ENCODE assay signal across 27 cellular contexts in genomic region chr16:88818610-88818874, GRCh38.
"Had no signal": no experiment of that assay in that cellular context is flagged by ENCODE, and none has a peak within 500 bp of the region (broad histone marks: within the 10 kb centered on the region; RNA-seq: fewer than 3 reads in every experiment).

No MANE protein-coding gene starts in this region.

- H3K27ac Mint-ChIP-seq: activated naive CD4-positive, alpha-beta T cell treated with anti-CD3 and anti-CD28 coated beads for 36 hours; activated naive CD8-positive, alpha-beta T cell treated with anti-CD3 and anti-CD28 coated beads for 36 hours; activated T-helper 1 cell treated with anti-CD3 and anti-CD28 coated beads, Interleukin-12 subunit alpha, Interleukin-12 subunit beta, Interleukin-2, Interleukin-4 antibody, amounts not matched to agents 30 ng/mL and 10 ng/mL and 1 ng/mL, durations not matched to agents 14 hours and 24 hours and 36 hours; effector memory CD8-positive, alpha-beta T cell; nephron; T-helper 1 cell treated with Interleukin-12 subunit alpha and Interleukin-12 subunit beta and Interleukin-4 antibody, amounts not matched to agents 30 μg/mL and 1 μg/mL, for 36 hours had no signal

- H3K36me3 Mint-ChIP-seq: activated naive CD8-positive, alpha-beta T cell treated with anti-CD3 and anti-CD28 coated beads for 36 hours had no signal

- DNase-seq: activated CD4-positive, alpha-beta T cell treated with anti-CD3 and anti-CD28 coated beads for 48 hours; activated CD4-positive, alpha-beta T cell treated with anti-CD3 and anti-CD28 coated beads, Interleukin-2, amount 50 U/mL, for 48 hours; activated CD8-positive, alpha-beta memory T cell treated with anti-CD3 and anti-CD28 coated beads, Interleukin-2, amount 50 U/mL, for 4 hours; activated effector memory CD4-positive, alpha-beta T cell treated with anti-CD3 and anti-CD28 coated beads, Interleukin-2, amount 50 U/mL, for 16 hours; activated naive CD4-positive, alpha-beta T cell treated with anti-CD3 and anti-CD28 coated beads for 36 hours; activated naive CD8-positive, alpha-beta T cell treated with anti-CD3 and anti-CD28 coated beads for 36 hours; activated T-cell treated with anti-CD3 and anti-CD28 coated beads, Interleukin-2, amount 50 U/mL, for 1 hour; adrenal gland; aorta; body of pancreas; cerebellar nuclear complex; cortex of kidney; effector memory CD8-positive, alpha-beta T cell; head of caudate nucleus; hippocampal formation; left cardiac atrium; left ventricle myocardium superior; right cardiac atrium; stimulated activated CD4-positive, alpha-beta T cell treated with anti-CD3 and anti-CD28 coated beads, Interleukin-2, amount 100 ng/mL, for 48 hours; stimulated activated naive CD4-positive, alpha-beta T cell treated with Interleukin-2 at 50 U/mL for 16 hours; T-helper 9 cell had no signal

- H3K27me3 Mint-ChIP-seq: activated naive CD8-positive, alpha-beta T cell treated with anti-CD3 and anti-CD28 coated beads for 36 hours; effector memory CD8-positive, alpha-beta T cell had no signal

- H3K4me1 Mint-ChIP-seq: activated naive CD8-positive, alpha-beta T cell treated with anti-CD3 and anti-CD28 coated beads for 36 hours; nephron had no signal

- ATAC-seq: activated CD4-positive, CD25-positive, alpha-beta regulatory T cell treated with anti-CD3 and anti-CD28 coated beads, Interleukin-2, amount 50 U/mL, for 24 hours; body of pancreas; effector memory CD8-positive, alpha-beta T cell; left cardiac atrium; left ventricle myocardium superior; right cardiac atrium had no signal

- H3K4me3 Mint-ChIP-seq: activated naive CD4-positive, alpha-beta T cell treated with anti-CD3 and anti-CD28 coated beads for 36 hours; activated naive CD8-positive, alpha-beta T cell treated with anti-CD3 and anti-CD28 coated beads for 36 hours; activated T-helper 1 cell treated with anti-CD3 and anti-CD28 coated beads, Interleukin-12 subunit alpha, Interleukin-12 subunit beta, Interleukin-2, Interleukin-4 antibody, amounts not matched to agents 30 ng/mL and 10 ng/mL and 1 ng/mL, durations not matched to agents 14 hours and 24 hours and 36 hours; effector memory CD8-positive, alpha-beta T cell; nephron; T-helper 1 cell treated with Interleukin-12 subunit alpha and Interleukin-12 subunit beta and Interleukin-4 antibody, amounts not matched to agents 30 μg/mL and 1 μg/mL, for 36 hours had no signal

- H3K9me3 Mint-ChIP-seq: activated naive CD4-positive, alpha-beta T cell treated with anti-CD3 and anti-CD28 coated beads for 36 hours; activated naive CD8-positive, alpha-beta T cell treated with anti-CD3 and anti-CD28 coated beads for 36 hours; activated T-helper 1 cell treated with anti-CD3 and anti-CD28 coated beads, Interleukin-12 subunit alpha, Interleukin-12 subunit beta, Interleukin-2, Interleukin-4 antibody, amounts not matched to agents 30 ng/mL and 10 ng/mL and 1 ng/mL, durations not matched to agents 14 hours and 24 hours and 36 hours; effector memory CD8-positive, alpha-beta T cell; nephron; T-helper 1 cell treated with Interleukin-12 subunit alpha and Interleukin-12 subunit beta and Interleukin-4 antibody, amounts not matched to agents 30 μg/mL and 1 μg/mL, for 36 hours had no signal

- H3K27ac ChIP-seq: body of pancreas, tibial nerve, VCaP had no signal
